In the genomic region with DNA sequence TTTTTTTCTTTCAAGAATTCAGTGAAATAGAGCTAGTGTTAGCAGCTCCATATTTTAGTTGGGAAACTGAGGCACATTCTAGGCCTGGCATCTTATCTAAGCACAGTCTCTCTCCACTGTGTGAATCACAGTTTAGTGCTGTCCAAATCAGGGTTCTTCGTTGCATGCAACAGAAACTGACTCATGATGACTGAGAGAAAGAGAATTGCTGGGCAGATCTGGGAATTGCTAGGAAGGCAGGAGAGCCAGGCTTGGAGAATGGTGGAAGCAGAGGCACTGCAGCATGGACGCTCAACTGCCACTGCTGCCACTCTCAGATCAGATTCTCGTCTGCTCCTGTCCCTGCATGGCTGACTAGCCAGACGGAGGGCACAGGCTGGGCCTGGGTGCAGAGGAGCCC, we compare ENCODE assay signal across 15 cellular contexts. TPM values are rescaled to one million over a fixed set of nuclear protein-coding genes. Genes with fewer than 3 reads are reported as not detected.
A peak's percentile ranks its signal among the peaks of the same experiment; 100 is the strongest.
DNase-seq lines count a peak whose midpoint lies in the region; ATAC-seq and TF ChIP-seq lines count a peak whose summit lies in the region.
"Had no signal": no experiment of that assay in that cellular context is flagged by ENCODE, and none has a peak within 500 bp of the region (broad histone marks: within the 10 kb centered on the region; RNA-seq: fewer than 3 reads in every experiment).

No MANE protein-coding gene starts in this region.

- no peak overlapping the region for H3K23ac ChIP-seq in IMR-90 (ENCODE audit: low read depth, low read length)

- H3K4me3 ChIP-seq in IMR-90 (ENCODE audit: insufficient read depth, low read depth, low read length) (no peak overlapping the region), brain microvascular endothelial cell (ENCODE audit: low read depth, low read length) (no peak overlapping the region), WERI-Rb-1 (ENCODE audit: low read depth, low read length) (no peak overlapping the region)
- H3K4me3 ChIP-seq: cardiac muscle cell, heart left ventricle, left lung had no signal

- in situ Hi-C loops in IMR-90 (cut with MboI; ENCODE audit: low sequenced_read_pairs) (no loop called here), brain microvascular endothelial cell (cut with HindIII; ENCODE audit: low pct_ligation_motif_present, low sequenced_read_pairs) (no loop called here)

- H3K56ac ChIP-seq in IMR-90 (ENCODE audit: extremely low read depth, insufficient read depth, low read length) = no peak overlapping the region

- no peak overlapping the region for H2AK9ac ChIP-seq in IMR-90 (replicated peaks; ENCODE audit: low read depth, low read length, poor library complexity)

- no peak overlapping the region for H2AK5ac ChIP-seq in IMR-90 (ENCODE audit: low read depth, low read length)

- H4K91ac ChIP-seq in IMR-90 (ENCODE audit: insufficient read depth, low read depth, low read length) = no peak overlapping the region

- no peak overlapping the region for H3K4me2 ChIP-seq in IMR-90 (ENCODE audit: low read depth, low read length)

- TF ChIP-seq CTCF in IMR-90 (conservative IDR thresholded peaks at IDR 0.05; ENCODE audit: low read depth, low read length) (no peak), brain microvascular endothelial cell (IDR thresholded peaks at IDR 0.05; ENCODE audit: low read depth, low read length, missing control alignments) (no peak), WERI-Rb-1 (IDR thresholded peaks at IDR 0.05; ENCODE audit: low read depth, low read length) (no peak)

- no peaks in the 10 kb centered on the region for H3K9me1 ChIP-seq in IMR-90 (ENCODE audit: insufficient read depth, low read length)

- no peak overlapping the region for H2AFZ ChIP-seq in IMR-90 (replicated peaks; ENCODE audit: low read length, poor library complexity)

- no peaks in the 10 kb centered on the region for H3K79me1 ChIP-seq in IMR-90 (ENCODE audit: low read depth in 1 of 2, low read length in 2 of 2)

- 93% methylated on average over 2 of the region's 4 CpGs; no CpG with 5 or more reads in 1 of the 2 experiments for WGBS in IMR-90 (ENCODE audit: extremely low coverage in 2 of 2, insufficient read length in 1 of 2), 2 experiments

- H3K9ac ChIP-seq in IMR-90 (ENCODE audit: low read depth, low read length) = no peak overlapping the region

- intact Hi-C loops in IMR-90 (cut with micrococcal nuclease) (no loop called here), left cardiac atrium (cut with DNase I) (no loop called here)

- H3K36me3 ChIP-seq in IMR-90 (ENCODE audit: control insufficient read depth, insufficient read depth, low read length) (no peaks in the 10 kb centered on the region), brain microvascular endothelial cell (replicated peaks) (no peaks in the 10 kb centered on the region), WERI-Rb-1 (no peaks in the 10 kb centered on the region)
- H3K36me3 ChIP-seq: cardiac muscle cell, heart left ventricle, left lung had no signal

- no peaks in the 10 kb centered on the region for H3K4me1 ChIP-seq in IMR-90 (ENCODE audit: control insufficient read depth, insufficient read depth, low read length)
- H3K4me1 ChIP-seq: heart left ventricle had no signal

- ATAC-seq in IMR-90 (ENCODE audit: low read depth) = peak; percentile 74
- ATAC-seq in HG03342 (IDR thresholded peaks at IDR 0.05; ENCODE audit: unreplicated experiment) = no peak
- ATAC-seq in GM21528 (IDR thresholded peaks at IDR 0.05; ENCODE audit: low FRiP score, unreplicated experiment) = no peak
- no peak for ATAC-seq in left cardiac atrium
- ATAC-seq: activated CD8-positive, alpha-beta T cell treated with anti-CD3 and anti-CD28 coated beads, Interleukin-2, amount 10 ng/mL, durations not matched to agents 7 days and 5 days; effector memory CD8-positive, alpha-beta T cell; heart left ventricle; left lung had no signal

- CTCF ChIA-PET in IMR-90 (lab: Yijun Ruan, JAX) = no interaction called here

- no peak overlapping the region for H3K14ac ChIP-seq in IMR-90 (replicated peaks; ENCODE audit: low read depth, low read length)

- BruUV-seq in IMR-90 (replicated peaks; lab: Mats Ljungman, UMichigan) = no TSS peak

- H2BK120ac ChIP-seq in IMR-90 (ENCODE audit: low read depth, low read length) = no peak overlapping the region

- no peak overlapping the region for H4K8ac ChIP-seq in IMR-90 (ENCODE audit: low read depth in 2 of 2, low read length in 2 of 2)

- H3K4ac ChIP-seq in IMR-90 (ENCODE audit: low read depth, low read length) = no peak overlapping the region

- TF ChIP-seq POLR2A in IMR-90 (IDR thresholded peaks at IDR 0.05; ENCODE audit: low read depth, low read length) = no peak

- no peak overlapping the region for H3K27ac ChIP-seq in IMR-90 (ENCODE audit: insufficient read depth, low read length)
- H3K27ac ChIP-seq in brain microvascular endothelial cell = no peak overlapping the region
- H3K27ac ChIP-seq in WERI-Rb-1 = no peak overlapping the region
- H3K27ac ChIP-seq: cardiac muscle cell, heart left ventricle, left lung had no signal

- DNase-seq in AG08396 (ENCODE audit: low spot score) (peak; percentile 78), IMR-90 (peak; percentile 76), brain microvascular endothelial cell (peak; percentile 65), hepatic stellate cell (ENCODE audit: low spot score) (peak; percentile 75), WERI-Rb-1 (no peak), left cardiac atrium (no peak)
- DNase-seq: activated CD8-positive, alpha-beta T cell treated with anti-CD3 and anti-CD28 coated beads, Interleukin-2, amount 10 ng/mL, durations not matched to agents 7 days and 5 days; activated effector memory CD4-positive, alpha-beta T cell treated with Interleukin-2 at 50 U/mL for 16 hours; effector memory CD8-positive, alpha-beta T cell; heart left ventricle; left lung; SHP77 treated with DMSO at 0.1 percent for 48 hours had no signal

- H3K27me3 ChIP-seq in IMR-90 (ENCODE audit: control insufficient read depth, insufficient read depth, low read length) (peaks cover 2% of the 10 kb centered on the region), brain microvascular endothelial cell (replicated peaks) (no peaks in the 10 kb centered on the region), WERI-Rb-1 (ENCODE audit: insufficient read depth, low read depth, severe bottlenecking) (no peaks in the 10 kb centered on the region)
- H3K27me3 ChIP-seq: cardiac muscle cell, heart left ventricle, left lung had no signal

- no peak overlapping the region for H3K18ac ChIP-seq in IMR-90 (ENCODE audit: low read depth, low read length)

- H4K20me1 ChIP-seq in IMR-90 (ENCODE audit: insufficient read depth, low read length) = no peaks in the 10 kb centered on the region

- H2BK15ac ChIP-seq in IMR-90 (ENCODE audit: low read depth, low read length) = no peak overlapping the region

- H2BK20ac ChIP-seq in IMR-90 (ENCODE audit: low read depth, low read length) = no peak overlapping the region

- H2BK5ac ChIP-seq in IMR-90 (ENCODE audit: low read depth, low read length, poor library complexity, severe bottlenecking) = no peak overlapping the region

- H3K9me3 ChIP-seq in IMR-90 (ENCODE audit: control insufficient read depth, insufficient read depth, low read length) (no peaks in the 10 kb centered on the region), WERI-Rb-1 (ENCODE audit: severe bottlenecking) (no peaks in the 10 kb centered on the region)
- H3K9me3 ChIP-seq: heart left ventricle, left lung had no signal

- dilution Hi-C loops in IMR-90 (cut with HindIII; ENCODE audit: low sequenced_read_pairs, unreplicated experiment) = no loop called here

- no peak overlapping the region for H4K5ac ChIP-seq in IMR-90 (ENCODE audit: low read depth, low read length)

- POLR2A ChIA-PET in IMR-90 (lab: Charles Lee; ENCODE audit: unreplicated experiment) = no interaction called here

- TF ChIP-seq RAD21 in IMR-90 (IDR thresholded peaks at IDR 0.05; ENCODE audit: low read length) = no peak

TF ChIP-seq in IMR-90, 13 proteins besides CTCF, POLR2A, EP300 and RAD21:
- TF ChIP-seq NFE2L2 (IDR thresholded peaks at IDR 0.05; ENCODE audit: low read depth, low read length) = peak; percentile 41; the same call in 1 of the 2 replicates
- TF ChIP-seq CEBPB (IDR thresholded peaks at IDR 0.05; ENCODE audit: low read depth, low read length) = peak; percentile 34; the same call in 1 of the 2 replicates
- TF ChIP-seq MAZ (IDR thresholded peaks at IDR 0.05; ENCODE audit: borderline replicate concordance, low read depth, low read length) = no peak

RNA-seq across cellular contexts. Expression of gene CHST2, which starts 40.7 kb away (rescaled TPM):
- total RNA-seq in IMR-90 (2012; rRNA removed) (0.90 and 1.1 TPM in 2 replicates), left cardiac atrium (1 to 10 TPM; 2.3 to 6.7 TPM)
- polyA plus RNA-seq in IMR-90 (2012; rRNA removed) = 1.4 TPM in 2 replicates
- polyA plus RNA-seq in IMR-90 (2012; cell fraction: cytosol; rRNA removed) = 1.1 and 2.2 TPM in 2 replicates
- polyA plus RNA-seq in IMR-90 (2012; cell fraction: nucleus; rRNA removed; ENCODE audit: low replicate concordance) = 0.45 and 1.1 TPM in 2 replicates

Comparison
In these comparisons a context has a peak if more than half of its experiments do, and no peak if none do; other contexts are left out.
1. DNase-seq: peak in AG08396 (single experiment), IMR-90 (single experiment), brain microvascular endothelial cell (single experiment) and hepatic stellate cell (single experiment); none in WERI-Rb-1 (single experiment) and left cardiac atrium (single experiment).